Comparison of ENCODE assay signal across 12 cellular contexts in genomic region chr10:75008952-75009351, GRCh38.
"Had no signal": no experiment of that assay in that cellular context is flagged by ENCODE, and none has a peak within 500 bp of the region (broad histone marks: within the 10 kb centered on the region; RNA-seq: fewer than 3 reads in every experiment).

No MANE protein-coding gene starts in this region.

- H3K9me3 Mint-ChIP-seq: endodermal cell had no signal

- ATAC-seq: gastrocnemius medialis, left lobe of liver had no signal

- H3K9me3 ChIP-seq: adrenal gland, gastrocnemius medialis, neutrophil, sigmoid colon, spleen, thoracic aorta had no signal

- H3K27me3 ChIP-seq: adrenal gland, gastrocnemius medialis, neutrophil, sigmoid colon, spleen had no signal

- H3K4me3 Mint-ChIP-seq: endodermal cell had no signal

- H3K4me1 Mint-ChIP-seq: endodermal cell had no signal

- H3K27ac Mint-ChIP-seq: endodermal cell had no signal

- H3K27ac ChIP-seq: adrenal gland, gastrocnemius medialis, neutrophil, parathyroid adenoma, sigmoid colon, thoracic aorta had no signal

- H3K36me3 ChIP-seq: adrenal gland, thoracic aorta had no signal

- H3K4me3 ChIP-seq: adrenal gland, gastrocnemius medialis, sigmoid colon, spleen, thoracic aorta had no signal

- H3K4me1 ChIP-seq: parathyroid adenoma had no signal

- DNase-seq: activated CD4-positive, alpha-beta T cell treated with anti-CD3 and anti-CD28 coated beads, Interleukin-2, amount 50 U/mL, for 4 hours; activated CD8-positive, alpha-beta memory T cell treated with anti-CD3 and anti-CD28 coated beads, Interleukin-2, amount 50 U/mL, for 4 hours; adrenal gland; endodermal cell; erythroblast; gastrocnemius medialis; sigmoid colon; spleen had no signal
